16 cellular contexts compared by ENCODE assay signal in the genomic region with DNA sequence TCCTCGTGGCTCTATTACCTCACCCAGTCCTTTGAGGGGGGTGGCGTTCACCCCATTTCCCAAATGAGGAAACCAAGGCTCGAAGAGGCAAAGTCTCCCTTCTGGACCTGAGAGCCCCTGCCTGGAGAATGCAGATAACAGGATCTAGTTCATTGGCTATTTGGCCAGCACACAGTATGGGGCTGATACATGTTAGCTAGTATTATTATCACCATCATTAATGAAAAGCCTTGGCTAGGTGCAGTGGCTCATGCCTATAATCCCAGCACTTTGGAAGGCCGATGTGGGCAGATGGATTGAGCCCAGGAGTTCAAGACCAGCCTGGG. TPM values are rescaled to one million over a fixed set of nuclear protein-coding genes. Genes with fewer than 3 reads are reported as not detected.
DNase-seq lines count a peak whose midpoint lies in the region; ATAC-seq, FAIRE-seq and TF ChIP-seq lines count a peak whose summit lies in the region.
"Had no signal": no experiment of that assay in that cellular context is flagged by ENCODE, and none has a peak within 500 bp of the region (broad histone marks: within the 10 kb centered on the region; RNA-seq: fewer than 3 reads in every experiment).

No MANE protein-coding gene starts in this region.

- no peak overlapping the region for H2BK5ac ChIP-seq in mesenchymal stem cell (ENCODE audit: low read depth, low read length, poor library complexity, severe bottlenecking)

- no peak for TF ChIP-seq RAD21 in HCT116 (IDR thresholded peaks at IDR 0.05; ENCODE audit: low read depth)

- H3K14ac ChIP-seq in mesenchymal stem cell (ENCODE audit: low read length in 2 of 2), result no peak overlapping the region

- H3K4me1 ChIP-seq in HCT116 (ENCODE audit: control insufficient read depth in 1 of 2, insufficient read depth in 2 of 2, low read length in 2 of 2), result peaks cover 26 to 49% of the 10 kb centered on the region in 2 experiments; a peak in 3 of 4 replicates
- H3K4me1 ChIP-seq in astrocyte (ENCODE audit: insufficient read depth, low read length), result peaks cover 22% of the 10 kb centered on the region
- H3K4me1 ChIP-seq in mesenchymal stem cell (ENCODE audit: control insufficient read depth, insufficient read depth, low read depth, low read length), result peaks cover 42% of the 10 kb centered on the region
- H3K4me1 ChIP-seq in skeletal muscle tissue (ENCODE audit: control insufficient read depth in 3 of 3, insufficient read depth in 3 of 3, low read length in 3 of 3), result peaks cover 22 to 39% (median 31%) of the 10 kb centered on the region in 3 donors

- TF ChIP-seq POLR2A in HCT116 (IDR thresholded peaks at IDR 0.05; ENCODE audit: borderline replicate concordance, extremely low read depth, insufficient read depth, insufficient read length), result no peak

- H3K27me3 Mint-ChIP-seq in astrocyte (ENCODE audit: low read depth, unreplicated experiment), result no peaks in the 10 kb centered on the region
- H3K27me3 Mint-ChIP-seq: activated naive CD4-positive, alpha-beta T cell treated with anti-CD3 and anti-CD28 coated beads, Interleukin-2, amount 10 ng/mL, durations not matched to agents 7 days and 5 days; T-helper 17 cell had no signal

- CTCF ChIA-PET in HCT116 (lab: Charles Lee), result interaction anchor here (1.1 kb wide), 1 partner anchor 18 kb away, joined by 3 read pairs; no protein-coding TSS in a partner anchor

- H3K79me1 ChIP-seq in mesenchymal stem cell (replicated peaks; ENCODE audit: low read length, poor library complexity, severe bottlenecking), result peaks cover 13% of the 10 kb centered on the region

- H2BK15ac ChIP-seq in mesenchymal stem cell (ENCODE audit: low read depth, poor library complexity, severe bottlenecking), result no peak overlapping the region

- peaks cover 43% of the 10 kb centered on the region for H3K79me2 ChIP-seq in HCT116 (ENCODE audit: insufficient read depth, low read length)
- H3K79me2 ChIP-seq in astrocyte (ENCODE audit: insufficient read depth, low read length), result peaks cover 31% of the 10 kb centered on the region

- no peaks in the 10 kb centered on the region; the same call in 1 of the 2 replicates for H4K20me1 ChIP-seq in HCT116 (ENCODE audit: insufficient read depth)
- peaks cover 28% of the 10 kb centered on the region for H4K20me1 ChIP-seq in astrocyte (ENCODE audit: insufficient read depth, low read length)

- intact Hi-C loops in HCT116 (cut with micrococcal nuclease) (no loop called here), posterior vena cava (cut with DNase I) (no loop called here)

- H3K4ac ChIP-seq in mesenchymal stem cell (ENCODE audit: low read depth in 1 of 2, low read length in 2 of 2), result no peak overlapping the region

- TF ChIP-seq CTCF in HCT116 (IDR thresholded peaks at IDR 0.05 in 2 of 3, conservative IDR thresholded peaks at IDR 0.05 in 1 of 3; ENCODE audit: borderline replicate concordance in 1 of 3, insufficient read depth in 1 of 3, low read depth in 2 of 3, low read length in 2 of 3) (no peak), astrocyte (IDR thresholded peaks at IDR 0.05; ENCODE audit: insufficient read depth, low read depth, low read length) (no peak)

- POLR2A ChIA-PET in HCT116 (lab: Charles Lee), result interaction anchor here (0.7 kb wide), 1 partner anchor 512 kb away, joined by 4 read pairs; no protein-coding TSS in a partner anchor

- H3K9me3 Mint-ChIP-seq in astrocyte (ENCODE audit: unreplicated experiment), result no peaks in the 10 kb centered on the region
- H3K9me3 Mint-ChIP-seq: activated naive CD4-positive, alpha-beta T cell treated with anti-CD3 and anti-CD28 coated beads, Interleukin-2, amount 10 ng/mL, durations not matched to agents 7 days and 5 days had no signal

- BruUV-seq in HCT116 (replicated peaks; lab: Mats Ljungman, UMichigan), result no TSS peak

- no peak overlapping the region for H2AK5ac ChIP-seq in mesenchymal stem cell (ENCODE audit: low read length, severe bottlenecking)

- H3K36me3 ChIP-seq in HCT116 (ENCODE audit: control insufficient read depth in 1 of 2, insufficient read depth in 2 of 2, low read length in 2 of 2) (peaks cover 0 to 1% of the 10 kb centered on the region in 2 experiments; a peak in 1 of 4 replicates), astrocyte (ENCODE audit: insufficient read depth, low read length) (no peaks in the 10 kb centered on the region), mesenchymal stem cell (ENCODE audit: control insufficient read depth in 1 of 2, insufficient read depth in 2 of 2, low read depth in 1 of 2, low read length in 2 of 2) (peaks cover 0 to 8% of the 10 kb centered on the region in 2 experiments), skeletal muscle tissue (ENCODE audit: control insufficient read depth in 3 of 3, insufficient read depth in 3 of 3, low read length in 3 of 3) (peaks cover 0 to 3% (median 3%) of the 10 kb centered on the region in 3 donors)

- no peak overlapping the region for H3K27ac Mint-ChIP-seq in astrocyte (ENCODE audit: unreplicated experiment)
- H3K27ac Mint-ChIP-seq: activated naive CD4-positive, alpha-beta T cell treated with anti-CD3 and anti-CD28 coated beads, Interleukin-2, amount 10 ng/mL, durations not matched to agents 7 days and 5 days; T-helper 17 cell had no signal

- H4K91ac ChIP-seq in mesenchymal stem cell (ENCODE audit: low read length), result no peak overlapping the region

- H3K9ac ChIP-seq in HCT116 (ENCODE audit: low read length) (no peak overlapping the region), astrocyte (ENCODE audit: low read length) (no peak overlapping the region), mesenchymal stem cell (ENCODE audit: low read length) (peak overlapping the region; percentile 53), skeletal muscle tissue (ENCODE audit: low read depth in 1 of 3, low read length in 3 of 3) (peak overlapping the region in 2 of 3 donors; percentile 47 to 68)

- H3K4me3 Mint-ChIP-seq in astrocyte (ENCODE audit: unreplicated experiment), result no peak overlapping the region
- H3K4me3 Mint-ChIP-seq: activated naive CD4-positive, alpha-beta T cell treated with anti-CD3 and anti-CD28 coated beads, Interleukin-2, amount 10 ng/mL, durations not matched to agents 7 days and 5 days; T-helper 17 cell had no signal

- peak overlapping the region in 1 of 2 experiments; percentile 22 for H2BK12ac ChIP-seq in mesenchymal stem cell (ENCODE audit: low read length in 2 of 2)

- peak overlapping the region; percentile 16 for H4K8ac ChIP-seq in mesenchymal stem cell (ENCODE audit: low read length)

- H3K4me3 ChIP-seq in HCT116 (replicated peaks in 1 of 2; ENCODE audit: low read depth in 1 of 2, low read length in 2 of 2), result no peak overlapping the region
- no peak overlapping the region for H3K4me3 ChIP-seq in astrocyte (ENCODE audit: insufficient read depth, low read depth, low read length)
- no peak overlapping the region for H3K4me3 ChIP-seq in mesenchymal stem cell (ENCODE audit: insufficient read depth in 1 of 2, low read depth in 1 of 2, low read length in 2 of 2)
- H3K4me3 ChIP-seq in skeletal muscle tissue (ENCODE audit: low read length in 3 of 3), result peak overlapping the region in 2 of 3 donors; percentile 31 to 35
- H3K4me3 ChIP-seq: mucosa of descending colon had no signal

- peak overlapping the region; percentile 42 for H3K4me2 ChIP-seq in HCT116 (ENCODE audit: low read length)
- H3K4me2 ChIP-seq in astrocyte (ENCODE audit: low read length), result peak overlapping the region; percentile 11
- H3K4me2 ChIP-seq in mesenchymal stem cell (ENCODE audit: low read length, poor library complexity, severe bottlenecking), result no peak overlapping the region

- H2AFZ ChIP-seq in HCT116 (ENCODE audit: low read depth, low read length, poor library complexity, severe bottlenecking) (no peak overlapping the region), astrocyte (ENCODE audit: low read depth, low read length) (no peak overlapping the region), mesenchymal stem cell (ENCODE audit: low read depth, low read length) (no peak overlapping the region)

- H3K9me2 ChIP-seq in HCT116 (ENCODE audit: insufficient read depth), result no peaks in the 10 kb centered on the region

- H3K9me3 ChIP-seq in HCT116 (ENCODE audit: control insufficient read depth in 1 of 2, insufficient read depth in 1 of 2, low read depth in 1 of 2, low read length in 2 of 2) (no peaks in the 10 kb centered on the region), astrocyte (ENCODE audit: insufficient read depth, low read depth, low read length) (no peaks in the 10 kb centered on the region), mesenchymal stem cell (ENCODE audit: control insufficient read depth, low read length) (no peaks in the 10 kb centered on the region), skeletal muscle tissue (ENCODE audit: control insufficient read depth in 3 of 3, low read length in 3 of 3) (no peaks in the 10 kb centered on the region)
- H3K9me3 ChIP-seq: mucosa of descending colon had no signal

- no peak overlapping the region for H3K18ac ChIP-seq in mesenchymal stem cell (ENCODE audit: low read depth in 1 of 2, low read length in 2 of 2)

- 71% methylated on average over 4 of the region's 4 CpGs for WGBS in mesenchymal stem cell

- DNase-seq in HCT116 (ENCODE audit: low read depth, low spot score) (no peak), astrocyte (ENCODE audit: low read depth) (no peak), mesenchymal stem cell (no peak), DMS114 treated with DMSO at 0.1 percent for 48 hours (lab: John Stamatoyannopoulos, UW; ENCODE audit: unreplicated experiment) (no peak), NCI-H1694 treated with DMSO at 0.1 percent for 48 hours (lab: John Stamatoyannopoulos, UW) (no peak), posterior vena cava (ENCODE audit: low spot score) (no peak)
- DNase-seq: activated CD4-positive, alpha-beta T cell treated with anti-CD3 and anti-CD28 coated beads for 1 hour; activated naive CD4-positive, alpha-beta T cell treated with anti-CD3 and anti-CD28 coated beads, Interleukin-2, amount 10 ng/mL, durations not matched to agents 7 days and 5 days; DMS153; kidney glomerular epithelial cell; mucosa of descending colon; NK-92 treated with Interleukin-12 subunit alpha and Interleukin-12 subunit beta, amount 100 ng/mL, for 24 hours; T-helper 17 cell had no signal

- no peaks in the 10 kb centered on the region for H3K27me3 ChIP-seq in HCT116 (ENCODE audit: insufficient read depth, low read length)
- H3K27me3 ChIP-seq in astrocyte (ENCODE audit: insufficient read depth, low read length), result no peaks in the 10 kb centered on the region
- H3K27me3 ChIP-seq in mesenchymal stem cell (ENCODE audit: control insufficient read depth in 1 of 2, insufficient read depth in 1 of 2, low read length in 2 of 2), result no peaks in the 10 kb centered on the region
- H3K27me3 ChIP-seq in skeletal muscle tissue (ENCODE audit: control insufficient read depth in 3 of 3, insufficient read depth in 3 of 3, low read length in 3 of 3), result no peaks in the 10 kb centered on the region

- H3K27ac ChIP-seq in HCT116 (ENCODE audit: low read depth, low read length), result no peak overlapping the region
- H3K27ac ChIP-seq in astrocyte (ENCODE audit: low read depth, low read length), result no peak overlapping the region
- H3K27ac ChIP-seq in mesenchymal stem cell (ENCODE audit: low read length, poor library complexity, severe bottlenecking), result peak overlapping the region; percentile 50
- H3K27ac ChIP-seq in skeletal muscle tissue (ENCODE audit: low read depth, low read length), result peak overlapping the region; percentile 83

- no peak for FAIRE-seq in astrocyte (lab: Jason Lieb, UNC)
- FAIRE-seq: endothelial cell of umbilical vein had no signal

- no peak overlapping the region for H2BK120ac ChIP-seq in mesenchymal stem cell (ENCODE audit: low read depth, low read length)

- ATAC-seq in HCT116 (no peak), GM21447 (IDR thresholded peaks at IDR 0.05; ENCODE audit: unreplicated experiment) (no peak)
- ATAC-seq: mucosa of descending colon, T-helper 17 cell had no signal

- RAD21 ChIA-PET in HCT116 (lab: Charles Lee; ENCODE audit: low non-redundant PET in 1 of 2, low total read pairs in 2 of 2, uncharacterized antibody in 2 of 2, unreplicated experiment in 2 of 2), result no interaction called here

- no peak overlapping the region for H3K23ac ChIP-seq in mesenchymal stem cell (ENCODE audit: low read length in 2 of 2)

- peaks cover 15% of the 10 kb centered on the region for H3K4me1 Mint-ChIP-seq in astrocyte (ENCODE audit: low read depth, unreplicated experiment)

- peaks cover 5% of the 10 kb centered on the region for H3K36me3 Mint-ChIP-seq in astrocyte (ENCODE audit: low read depth, unreplicated experiment)

RNA-seq across cellular contexts. Expression of a gene that starts 4.3 kb away (rescaled TPM):
- 87.9 TPM for total RNA-seq in HCT116 (2021; ENCODE audit: unreplicated experiment)
- 88.5 and 89.0 TPM in 2 replicates for polyA plus RNA-seq in HCT116 (2012)
- 35.0 and 38.0 TPM in 2 replicates for total RNA-seq in astrocyte
- polyA plus RNA-seq in mesenchymal stem cell (2013, experiment 1 of 2), result 29.7 TPM
- polyA plus RNA-seq in mesenchymal stem cell (2013, experiment 2 of 2), result 30.5 TPM
- total RNA-seq in skeletal muscle tissue, result 25.1 TPM
- 10 to 100 TPM; 64.3 to 68.7 TPM for total RNA-seq in posterior vena cava

RNA-seq across cellular contexts. Expression of a gene that starts 12.6 kb away (rescaled TPM):
- 23.7 TPM for total RNA-seq in HCT116 (2021; ENCODE audit: unreplicated experiment)
- 14.5 and 15.4 TPM in 2 replicates for polyA plus RNA-seq in HCT116 (2012)
- total RNA-seq in astrocyte, result 23.1 and 23.8 TPM in 2 replicates
- 8.5 TPM for polyA plus RNA-seq in mesenchymal stem cell (2013, experiment 1 of 2)
- polyA plus RNA-seq in mesenchymal stem cell (2013, experiment 2 of 2), result 8.1 TPM
- 12.0 TPM for total RNA-seq in skeletal muscle tissue
- 10 to 100 TPM; 14.8 to 21.1 TPM for total RNA-seq in posterior vena cava

RNA-seq across cellular contexts. Expression of a gene that starts 57.0 kb away (rescaled TPM):
- 17.4 TPM for total RNA-seq in HCT116 (2021; ENCODE audit: unreplicated experiment)
- 12.6 and 13.4 TPM in 2 replicates for polyA plus RNA-seq in HCT116 (2012)
- total RNA-seq in astrocyte, result 14.9 and 17.9 TPM in 2 replicates
- polyA plus RNA-seq in mesenchymal stem cell (2013, experiment 1 of 2), result 14.0 TPM
- polyA plus RNA-seq in mesenchymal stem cell (2013, experiment 2 of 2), result 13.7 TPM
- total RNA-seq in skeletal muscle tissue, result 5.2 TPM
- total RNA-seq in posterior vena cava, result 1 to 10 TPM; 4.4 to 5.7 TPM

Comparison
In these comparisons a context has a peak if more than half of its experiments do, and no peak if none do; other contexts are left out.
1. H3K27ac ChIP-seq: peak in mesenchymal stem cell (single experiment) and skeletal muscle tissue (single experiment); none in HCT116 (single experiment) and astrocyte (single experiment).
2. H3K4me3 ChIP-seq: peak in skeletal muscle tissue (2 of 3); none in HCT116 (0 of 2), astrocyte (single experiment) and mesenchymal stem cell (0 of 2).
3. H3K9ac ChIP-seq: peak in mesenchymal stem cell (single experiment) and skeletal muscle tissue (2 of 3); none in HCT116 (single experiment) and astrocyte (single experiment).